24 cellular contexts compared by ENCODE assay signal in genomic region chr10:123109466-123109865, GRCh38. TPM values are rescaled to one million over a fixed set of nuclear protein-coding genes. Genes with fewer than 3 reads are reported as not detected.
"Had no signal": no experiment of that assay in that cellular context is flagged by ENCODE, and none has a peak within 500 bp of the region (broad histone marks: within the 10 kb centered on the region; RNA-seq: fewer than 3 reads in every experiment).

No MANE protein-coding gene starts in this region.

- DNase-seq: activated CD4-positive, alpha-beta T cell treated with anti-CD3 and anti-CD28 coated beads, Interleukin-2, amount 50 U/mL, for 4 hours; activated naive CD4-positive, alpha-beta T cell; activated T-cell treated with anti-CD3 and anti-CD28 coated beads for 4 hours; anterior cingulate cortex; brain microvascular endothelial cell; effector memory CD4-positive, alpha-beta T cell; heart left ventricle; immature natural killer cell; nephron progenitor cell; occipital lobe; small intestine; stimulated activated CD4-positive, alpha-beta T cell treated with anti-CD3 and anti-CD28 coated beads, Interleukin-4, amount 100 ng/mL, for 24 hours; stimulated activated naive CD4-positive, alpha-beta T cell had no signal

- H3K27me3 ChIP-seq: brain microvascular endothelial cell, right atrium auricular region, tibial nerve, vagina had no signal

- H3K27ac ChIP-seq: brain microvascular endothelial cell, heart left ventricle, right atrium auricular region, tibial nerve, vagina had no signal

- H3K36me3 Mint-ChIP-seq: immature natural killer cell had no signal

- H3K4me1 ChIP-seq: heart left ventricle, right atrium auricular region, tibial nerve, vagina had no signal

- H3K27ac Mint-ChIP-seq: dendritic cell treated with granulocyte-macrophage colony-stimulating factor and Interleukin-4, amounts not matched to agents 40 ng/mL and 50 ng/mL, for 4 days; immature natural killer cell; progenitor cell of endocrine pancreas had no signal

- H3K36me3 ChIP-seq: brain microvascular endothelial cell, heart left ventricle, right atrium auricular region, tibial nerve, vagina had no signal

- H3K9me3 Mint-ChIP-seq: dendritic cell treated with granulocyte-macrophage colony-stimulating factor and Interleukin-4, amounts not matched to agents 40 ng/mL and 50 ng/mL, for 4 days; immature natural killer cell; nephron progenitor cell had no signal

- H3K9me3 ChIP-seq: heart left ventricle, right atrium auricular region, tibial nerve, vagina had no signal

- H3K4me3 ChIP-seq: heart left ventricle, right atrium auricular region, tibial nerve, vagina had no signal

- H3K4me1 Mint-ChIP-seq: immature natural killer cell had no signal

- H3K4me3 Mint-ChIP-seq: dendritic cell treated with granulocyte-macrophage colony-stimulating factor and Interleukin-4, amounts not matched to agents 40 ng/mL and 50 ng/mL, for 4 days; immature natural killer cell; nephron progenitor cell had no signal

RNA-seq across cellular contexts. Expression of gene HMX3, which starts 26.3 kb away (rescaled TPM):
- total RNA-seq: cerebellum, fibroblast of lung, frontal cortex, lower leg skin, mesenteric fat pad, occipital lobe, progenitor cell of endocrine pancreas, right atrium auricular region, subcutaneous adipose tissue, tibial nerve, vagina had no signal
- polyA plus RNA-seq: fibroblast of lung, heart left ventricle, immature natural killer cell had no signal

RNA-seq across cellular contexts. Expression of gene HMX2, which starts 38.5 kb away (rescaled TPM):
- total RNA-seq: cerebellum, fibroblast of lung, frontal cortex, heart left ventricle, lower leg skin, mesenteric fat pad, occipital lobe, progenitor cell of endocrine pancreas, right atrium auricular region, subcutaneous adipose tissue, tibial nerve, vagina had no signal
- polyA plus RNA-seq: fibroblast of lung, heart left ventricle, immature natural killer cell had no signal
